8 cellular contexts compared by ENCODE assay signal in the genomic region with DNA sequence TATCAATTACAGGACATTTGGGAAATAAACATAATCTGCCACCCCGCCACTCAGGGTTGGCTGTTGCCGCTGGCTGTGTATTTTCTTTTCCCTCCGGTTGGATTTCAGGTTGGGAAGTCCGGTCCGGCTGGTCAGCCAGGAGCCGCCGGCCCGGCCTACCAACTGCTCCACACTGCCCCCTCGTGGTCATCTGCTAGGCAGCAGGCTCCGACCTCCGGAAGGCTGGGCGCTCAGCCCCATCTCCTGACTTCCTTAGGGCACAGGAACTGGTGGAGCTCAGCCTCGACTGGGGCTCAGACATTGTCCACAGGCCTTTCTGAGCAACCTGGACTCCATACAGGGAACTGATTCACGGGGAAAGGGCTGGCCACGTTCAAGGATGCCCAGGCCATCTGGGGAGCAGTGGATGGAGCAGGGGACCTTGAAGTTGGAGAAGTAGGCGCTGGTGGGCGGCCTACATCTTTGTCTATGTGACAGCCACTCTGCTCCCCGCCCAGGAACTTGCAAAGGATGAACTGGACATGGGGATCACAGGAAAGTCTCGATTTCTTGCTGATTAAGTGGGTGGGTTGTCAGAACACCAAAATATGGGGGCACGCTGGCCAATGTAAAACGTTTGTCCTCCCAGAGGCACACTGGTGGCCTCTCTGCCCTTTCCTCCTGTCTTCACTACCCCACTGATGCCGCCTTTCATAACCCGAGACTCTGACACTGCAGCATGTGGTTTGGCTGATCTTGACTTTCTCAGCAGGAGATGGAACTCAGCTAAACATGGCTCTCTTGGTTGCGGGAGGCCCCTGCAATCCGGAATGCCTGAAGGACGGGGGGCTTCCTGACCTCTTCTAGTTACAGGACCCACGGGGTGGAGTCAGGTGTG. TPM values are rescaled to one million over a fixed set of nuclear protein-coding genes. Genes with fewer than 3 reads are reported as not detected.
DNase-seq lines count a peak whose midpoint lies in the region; ATAC-seq and TF ChIP-seq lines count a peak whose summit lies in the region.

No MANE protein-coding gene starts in this region.

- H2BK12ac ChIP-seq in neuronal stem cell (ENCODE audit: low read length), result peak overlapping the region; percentile 14

- peak overlapping the region; percentile 58 for H4K8ac ChIP-seq in neuronal stem cell (ENCODE audit: low read depth, low read length)

- H2BK120ac ChIP-seq in neuronal stem cell (ENCODE audit: low read depth, low read length), result no peak overlapping the region

- H3K36me3 ChIP-seq in BLaER1 treated with 17β-estradiol and CSF1 and Interleukin-3, amounts not matched to agents 10 nM and 100 nM, result no peaks in the 10 kb centered on the region
- H3K36me3 ChIP-seq in neuronal stem cell (replicated peaks in 1 of 2; ENCODE audit: control insufficient read depth in 2 of 2, insufficient read depth in 2 of 2, low read length in 2 of 2), result no peaks in the 10 kb centered on the region

- H3K9ac ChIP-seq in BLaER1 treated with 17β-estradiol and CSF1 and Interleukin-3, amounts not matched to agents 10 nM and 100 nM, result no peak overlapping the region; a peak in 1 of 22 replicates
- H3K9ac ChIP-seq in neuronal stem cell (ENCODE audit: low read depth, low read length, poor library complexity), result no peak overlapping the region

- H3K27me3 ChIP-seq in BLaER1 treated with 17β-estradiol and CSF1 and Interleukin-3, amounts not matched to agents 10 nM and 100 nM, result no peaks in the 10 kb centered on the region
- peaks cover 0 to 2% (median 0%) of the 10 kb centered on the region in 3 experiments for H3K27me3 ChIP-seq in neuronal stem cell (ENCODE audit: control insufficient read depth in 3 of 3, insufficient read depth in 3 of 3, low read depth in 1 of 3, low read length in 3 of 3)

- H4K91ac ChIP-seq in neuronal stem cell (ENCODE audit: low read depth, low read length, poor library complexity), result no peak overlapping the region

- peaks cover 0 to 13% (median 6%) of the 10 kb centered on the region in 10 experiments; a peak in 10 of 20 replicates for H3K4me1 ChIP-seq in BLaER1 treated with 17β-estradiol and CSF1 and Interleukin-3, amounts not matched to agents 10 nM and 100 nM
- peaks cover 3% of the 10 kb centered on the region in 2 donors for H3K4me1 ChIP-seq in neuronal stem cell (ENCODE audit: control insufficient read depth in 2 of 2, insufficient read depth in 1 of 2, low read depth in 1 of 2, low read length in 2 of 2)

- no peak overlapping the region for H3K4ac ChIP-seq in neuronal stem cell (ENCODE audit: low read length)

- peak overlapping the region; percentile 88 for H2AFZ ChIP-seq in neuronal stem cell (ENCODE audit: low read length)

- no peaks in the 10 kb centered on the region for H3K79me1 ChIP-seq in neuronal stem cell (ENCODE audit: low read depth, low read length)

- no peaks in the 10 kb centered on the region for H3K9me3 Mint-ChIP-seq in activated T-helper 2 cell treated with anti-CD3 and anti-CD28 coated beads, Interferon-gamma antibody, Interleukin-2, Interleukin-4, amounts not matched to agents 10 μg/mL and 5 μg/mL and 100 μg/mL, durations not matched to agents 14 hours and 24 hours and 36 hours

- H3K27ac Mint-ChIP-seq in activated T-helper 2 cell treated with anti-CD3 and anti-CD28 coated beads, Interferon-gamma antibody, Interleukin-2, Interleukin-4, amounts not matched to agents 10 μg/mL and 5 μg/mL and 100 μg/mL, durations not matched to agents 14 hours and 24 hours and 36 hours, result no peak overlapping the region

- H3K4me3 ChIP-seq in BLaER1 treated with 17β-estradiol and CSF1 and Interleukin-3, amounts not matched to agents 10 nM and 100 nM, result no peak overlapping the region
- H3K4me3 ChIP-seq in fibroblast of villous mesenchyme (ENCODE audit: low read depth, low read length), result no peak overlapping the region
- H3K4me3 ChIP-seq in neuronal stem cell (ENCODE audit: low read length in 2 of 2), result no peak overlapping the region

- no peak overlapping the region for H3K14ac ChIP-seq in neuronal stem cell (ENCODE audit: low read length)

- WGBS in neuronal stem cell (ENCODE audit: extremely low coverage in 2 of 2, insufficient read length in 2 of 2, insufficient replicate concordance in 1 of 2), 2 donors, result no CpG with 5 or more reads among the region's 27 CpGs

- no peak overlapping the region for H2BK5ac ChIP-seq in neuronal stem cell (ENCODE audit: low read length)

- H3K23ac ChIP-seq in neuronal stem cell (ENCODE audit: low read depth, low read length, poor library complexity), result peak overlapping the region; percentile 57

- POLR2A ChIA-PET in RWPE1 (lab: Yijun Ruan, JAX; ENCODE audit: low non-redundant PET), result no interaction called here

- ATAC-seq in GM19043 (IDR thresholded peaks at IDR 0.05; ENCODE audit: low read depth, unreplicated experiment), result peak; percentile 77
- ATAC-seq in HG03378 (IDR thresholded peaks at IDR 0.05; ENCODE audit: unreplicated experiment), result peak; percentile 77

- CTCF ChIA-PET in RWPE1 (lab: Yijun Ruan, JAX), result interaction anchor here (0.5 to 1.0 kb wide), 12 partner anchors 36 to 628 kb away, joined by 3 to 5 read pairs (median 3); no protein-coding TSS in a partner anchor

- DNase-seq in RWPE1 (ENCODE audit: low spot score) (peak; percentile 88), fibroblast of villous mesenchyme (ENCODE audit: low read depth) (peak; percentile 72), neuronal stem cell (ENCODE audit: low spot score) (peak; percentile 66), superior temporal gyrus (ENCODE audit: extremely low spot score) (peak; percentile 90)
- DNase-seq in activated T-helper 2 cell treated with anti-CD3 and anti-CD28 coated beads, Interferon-gamma antibody, Interleukin-2, Interleukin-4, amounts not matched to agents 10 μg/mL and 5 μg/mL and 100 μg/mL, durations not matched to agents 14 hours and 24 hours and 36 hours (ENCODE audit: low spot score), result peak; percentile 60

- no peaks in the 10 kb centered on the region for H3K36me3 Mint-ChIP-seq in activated T-helper 2 cell treated with anti-CD3 and anti-CD28 coated beads, Interferon-gamma antibody, Interleukin-2, Interleukin-4, amounts not matched to agents 10 μg/mL and 5 μg/mL and 100 μg/mL, durations not matched to agents 14 hours and 24 hours and 36 hours (ENCODE audit: low read depth)

- H2AK5ac ChIP-seq in neuronal stem cell (ENCODE audit: low read depth, low read length), result peak overlapping the region; percentile 79

- intact Hi-C loops in activated T-helper 2 cell treated with anti-CD3 and anti-CD28 coated beads, Interferon-gamma antibody, Interleukin-2, Interleukin-4, amounts not matched to agents 10 μg/mL and 5 μg/mL and 100 μg/mL, durations not matched to agents 14 hours and 24 hours and 36 hours (cut with micrococcal nuclease), result loop anchor here (5.0 kb wide), 2 partner anchors 406 to 626 kb away; no protein-coding TSS in a partner anchor

- H3K9me3 ChIP-seq in BLaER1 treated with 17β-estradiol and CSF1 and Interleukin-3, amounts not matched to agents 10 nM and 100 nM (replicated peaks in 1 of 11), result no peaks in the 10 kb centered on the region; a peak in 1 of 22 replicates
- peaks cover 0 to 1% of the 10 kb centered on the region in 2 donors for H3K9me3 ChIP-seq in neuronal stem cell (replicated peaks in 1 of 2; ENCODE audit: control insufficient read depth in 2 of 2, insufficient read depth in 1 of 2, low read depth in 1 of 2, low read length in 2 of 2)

- 0 out of 22 replicates have a peak overlapping the region, but pooled peaks of 2 of the 11 experiments have one; percentile 7 to 26 for H3K27ac ChIP-seq in BLaER1 treated with 17β-estradiol and CSF1 and Interleukin-3, amounts not matched to agents 10 nM and 100 nM
- no peak overlapping the region for H3K27ac ChIP-seq in RWPE1
- H3K27ac ChIP-seq in neuronal stem cell (replicated peaks; ENCODE audit: low read length), result no peak overlapping the region

- peaks cover 22% of the 10 kb centered on the region for H3K27me3 Mint-ChIP-seq in activated T-helper 2 cell treated with anti-CD3 and anti-CD28 coated beads, Interferon-gamma antibody, Interleukin-2, Interleukin-4, amounts not matched to agents 10 μg/mL and 5 μg/mL and 100 μg/mL, durations not matched to agents 14 hours and 24 hours and 36 hours (ENCODE audit: low read depth)

- TF ChIP-seq CTCF in RWPE1 (conservative IDR thresholded peaks at IDR 0.05; ENCODE audit: low read depth) (peak; percentile 89), fibroblast of villous mesenchyme (IDR thresholded peaks at IDR 0.05; ENCODE audit: insufficient read depth, low read depth, low read length) (peak; percentile 95)

- H4K20me1 ChIP-seq in BLaER1 treated with 17β-estradiol and CSF1 and Interleukin-3, amounts not matched to agents 10 nM and 100 nM, result no peaks in the 10 kb centered on the region

- H3K4me2 ChIP-seq in BLaER1 treated with 17β-estradiol and CSF1 and Interleukin-3, amounts not matched to agents 10 nM and 100 nM, result peak overlapping the region; percentile 28 to 55 (median 46); a peak in 18 of 22 replicates
- H3K4me2 ChIP-seq in neuronal stem cell (ENCODE audit: insufficient read depth, low read length, poor library complexity, severe bottlenecking), result no peak overlapping the region

- peak overlapping the region; percentile 35 for H3K18ac ChIP-seq in neuronal stem cell (ENCODE audit: low read length)

- H3K4me1 Mint-ChIP-seq in activated T-helper 2 cell treated with anti-CD3 and anti-CD28 coated beads, Interferon-gamma antibody, Interleukin-2, Interleukin-4, amounts not matched to agents 10 μg/mL and 5 μg/mL and 100 μg/mL, durations not matched to agents 14 hours and 24 hours and 36 hours (ENCODE audit: low read depth), result peaks cover 4% of the 10 kb centered on the region

- H3K4me3 Mint-ChIP-seq in activated T-helper 2 cell treated with anti-CD3 and anti-CD28 coated beads, Interferon-gamma antibody, Interleukin-2, Interleukin-4, amounts not matched to agents 10 μg/mL and 5 μg/mL and 100 μg/mL, durations not matched to agents 14 hours and 24 hours and 36 hours (ENCODE audit: low read depth), result peak overlapping the region; percentile 46

- peak overlapping the region; percentile 16 for H2BK15ac ChIP-seq in neuronal stem cell (ENCODE audit: low read length)

RNA-seq across cellular contexts. Expression of a gene that starts 43.7 kb away (rescaled TPM):
- total RNA-seq in activated T-helper 2 cell treated with anti-CD3 and anti-CD28 coated beads, Interferon-gamma antibody, Interleukin-2, Interleukin-4, amounts not matched to agents 10 μg/mL and 5 μg/mL and 100 μg/mL, durations not matched to agents 14 hours and 24 hours and 36 hours, result not detected in 2 replicates
- total RNA-seq in fibroblast of villous mesenchyme, result 7.7 and 11.2 TPM in 2 replicates
- 0.36 TPM for polyA plus RNA-seq in neuronal stem cell (2013, experiment 1 of 2)
- 0.29 TPM for polyA plus RNA-seq in neuronal stem cell (2013, experiment 2 of 2)
